ENCODE assay signal across 8 cellular contexts in the genomic region with DNA sequence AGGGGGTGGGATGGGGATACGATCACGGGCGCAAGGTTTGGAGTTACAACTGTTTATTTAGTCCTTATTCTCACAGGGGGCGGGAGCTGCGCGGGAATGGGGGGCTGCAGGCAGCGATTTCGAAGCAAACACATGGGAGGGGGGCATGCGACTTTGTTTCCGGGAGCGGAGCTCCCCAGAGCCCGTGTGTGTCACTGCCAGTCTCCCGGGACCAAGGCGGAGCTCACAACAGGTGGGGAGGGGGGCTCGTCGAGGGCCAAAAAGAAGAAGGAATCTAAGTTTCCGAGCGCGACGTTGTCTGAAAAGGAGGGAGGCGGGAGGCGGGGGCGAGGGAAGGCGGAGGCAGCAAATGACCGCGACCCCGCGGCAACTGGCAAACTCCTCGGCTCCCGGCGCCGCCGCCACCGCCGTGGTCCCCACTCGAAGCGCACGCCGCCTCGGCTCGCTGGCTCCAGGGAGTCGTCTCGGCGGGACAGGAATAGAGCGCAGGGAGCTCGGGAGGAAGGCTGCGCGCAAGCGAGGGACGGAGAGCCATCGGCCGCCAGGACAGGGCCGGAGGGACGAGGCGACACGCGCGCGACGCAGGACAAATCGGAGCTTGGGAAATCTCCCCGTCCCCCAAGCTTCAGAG. TPM values are rescaled to one million over a fixed set of nuclear protein-coding genes. Genes with fewer than 3 reads are reported as not detected.
DNase-seq lines count a peak whose midpoint lies in the region; ATAC-seq and TF ChIP-seq lines count a peak whose summit lies in the region.

No MANE protein-coding gene starts in this region.

- no peaks in the 10 kb centered on the region for H3K9me3 Mint-ChIP-seq in mesothelial cell of epicardium

- in situ Hi-C loops in G401 (cut with HindIII; ENCODE audit: low sequenced_read_pairs): no loop called here

- DNase-seq in G401 (ENCODE audit: low spot score) (peak; percentile 39), NCI-H69 (lab: John Stamatoyannopoulos, UW) (peak; percentile 77), activated T-cell treated with anti-CD3 and anti-CD28 coated beads for 1 hour (ENCODE audit: low read depth) (peak; percentile 19), epithelial cell of proximal tubule (ENCODE audit: low read depth) (no peak), mesothelial cell of epicardium (ENCODE audit: low spot score in 2 of 2, unreplicated experiment in 2 of 2) (peak; percentile 43 to 67), HPDE6-E6E7 (ENCODE audit: extremely low spot score) (no peak)
- DNase-seq in stimulated activated CD8-positive, alpha-beta memory T cell treated with anti-CD3 and anti-CD28 coated beads, Interleukin-15, amount 100 ng/mL, for 24 hours (ENCODE audit: low read depth): peak; percentile 22

- peak overlapping the region; percentile 87 for H3K4me3 ChIP-seq in epithelial cell of proximal tubule (ENCODE audit: low read depth, low read length)

- TF ChIP-seq CTCF in epithelial cell of proximal tubule (conservative IDR thresholded peaks at IDR 0.05; ENCODE audit: low read depth, low read length) (no peak), mesothelial cell of epicardium (IDR thresholded peaks at IDR 0.05; ENCODE audit: unreplicated experiment) (no peak)

- peaks cover 64% of the 10 kb centered on the region for H3K4me1 Mint-ChIP-seq in mesothelial cell of epicardium

- no peak for ATAC-seq in GM21619 (IDR thresholded peaks at IDR 0.05; ENCODE audit: unreplicated experiment)

- H3K4me3 Mint-ChIP-seq in mesothelial cell of epicardium: peak overlapping the region; percentile 83

- H3K36me3 Mint-ChIP-seq in mesothelial cell of epicardium: no peaks in the 10 kb centered on the region

- peak overlapping the region; percentile 99 for H3K27ac Mint-ChIP-seq in mesothelial cell of epicardium

- H3K27me3 Mint-ChIP-seq in mesothelial cell of epicardium (ENCODE audit: low read depth): no peaks in the 10 kb centered on the region

RNA-seq across cellular contexts. Expression of a gene that starts 1.4 kb away (rescaled TPM):
- total RNA-seq in G401 (2014; rRNA removed; shearing (Covaris generic)): 1.1 and 9.7 TPM in 2 replicates
- total RNA-seq in epithelial cell of proximal tubule: 26.1 and 63.9 TPM in 2 replicates
- total RNA-seq in mesothelial cell of epicardium: 170 to 187 TPM (median 183 TPM) in 3 replicates

Comparison
In these comparisons a context has a peak if more than half of its experiments do, and no peak if none do; other contexts are left out.
1. DNase-seq: peak in G401 (single experiment), NCI-H69 (single experiment), activated T-cell treated with anti-CD3 and anti-CD28 coated beads for 1 hour (single experiment), mesothelial cell of epicardium (2 of 2) and stimulated activated CD8-positive, alpha-beta memory T cell treated with anti-CD3 and anti-CD28 coated beads, Interleukin-15, amount 100 ng/mL, for 24 hours (single experiment); none in epithelial cell of proximal tubule (single experiment) and HPDE6-E6E7 (single experiment).